ENCODE assay signal across 6 cellular contexts in the genomic region with DNA sequence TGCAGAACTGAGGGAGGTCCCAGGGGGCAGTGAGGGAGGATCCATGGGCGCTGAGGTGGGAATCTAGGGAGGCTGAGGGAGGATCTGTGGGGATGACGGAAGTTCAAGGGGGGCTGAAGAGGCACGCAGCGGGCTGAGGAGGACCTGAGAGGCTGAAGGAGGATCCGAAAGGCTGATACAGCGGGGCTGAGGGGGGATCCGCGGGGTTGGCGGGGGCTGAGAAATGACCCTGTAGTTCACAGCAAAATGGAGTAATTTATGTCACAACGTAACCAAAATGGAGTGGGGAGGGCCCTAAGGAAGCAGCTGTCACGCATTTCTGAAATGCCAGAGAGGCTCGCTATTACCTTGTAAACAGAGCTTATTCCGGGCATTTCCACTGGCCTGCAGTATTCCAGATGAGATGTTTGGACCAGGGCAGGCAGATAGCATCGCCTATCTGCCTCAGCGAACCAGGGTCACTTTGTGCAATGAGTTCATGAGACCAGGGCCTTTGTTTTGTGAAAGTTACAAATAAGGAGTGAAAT. TPM values are rescaled to one million over a fixed set of nuclear protein-coding genes. Genes with fewer than 3 reads are reported as not detected.
DNase-seq lines count a peak whose midpoint lies in the region; ATAC-seq and TF ChIP-seq lines count a peak whose summit lies in the region.

No MANE protein-coding gene starts in this region.

- no peaks in the 10 kb centered on the region for H3K27me3 ChIP-seq in OCI-LY1 (ENCODE audit: insufficient read depth, low read length)
- H3K27me3 ChIP-seq in hepatocyte, result no peaks in the 10 kb centered on the region

- no peak overlapping the region for H3K27ac ChIP-seq in OCI-LY1 (ENCODE audit: low read depth, low read length, poor library complexity, severe bottlenecking)
- H3K27ac ChIP-seq in hepatocyte, result peak overlapping the region; percentile 93

- H3K4me2 ChIP-seq in OCI-LY1 (ENCODE audit: low read length) (peak overlapping the region; percentile 100), hepatocyte (peak overlapping the region; percentile 80)

- H3K4me1 ChIP-seq in OCI-LY1 (ENCODE audit: insufficient read depth, low read length, severe bottlenecking), result peaks cover 25% of the 10 kb centered on the region
- peaks cover 12% of the 10 kb centered on the region for H3K4me1 ChIP-seq in hepatocyte (ENCODE audit: insufficient read depth)

- no peaks in the 10 kb centered on the region for H4K20me1 ChIP-seq in OCI-LY1 (ENCODE audit: insufficient read depth, low read length)
- H4K20me1 ChIP-seq in hepatocyte (ENCODE audit: insufficient read depth, poor library complexity, severe bottlenecking), result no peaks in the 10 kb centered on the region

- H3K4me3 ChIP-seq in OCI-LY1 (ENCODE audit: low read depth, low read length, poor library complexity, severe bottlenecking) (peak overlapping the region; percentile 100), hepatocyte (peak overlapping the region; percentile 63)

- peaks cover 6% of the 10 kb centered on the region for H3K4me1 Mint-ChIP-seq in type B pancreatic cell (ENCODE audit: unreplicated experiment)

- H2AFZ ChIP-seq in OCI-LY1 (ENCODE audit: low read length) (peak overlapping the region; percentile 6), hepatocyte (peak overlapping the region; percentile 55)

- no peak for ATAC-seq in GM21786 (IDR thresholded peaks at IDR 0.05; ENCODE audit: unreplicated experiment)

- H3K9me3 ChIP-seq in OCI-LY1 (ENCODE audit: low read length) (no peaks in the 10 kb centered on the region), hepatocyte (ENCODE audit: low read depth) (no peaks in the 10 kb centered on the region)

- TF ChIP-seq CTCF in OCI-LY1 (IDR thresholded peaks at IDR 0.05; ENCODE audit: low read length) (no peak), hepatocyte (IDR thresholded peaks at IDR 0.05; ENCODE audit: poor library complexity) (no peak), type B pancreatic cell (conservative IDR thresholded peaks at IDR 0.05) (no peak)

- peak overlapping the region; percentile 98 for H3K27ac Mint-ChIP-seq in type B pancreatic cell

- no peaks in the 10 kb centered on the region for H3K9me2 ChIP-seq in OCI-LY1 (ENCODE audit: low read depth, low read length)
- no peaks in the 10 kb centered on the region for H3K9me2 ChIP-seq in hepatocyte (replicated peaks; ENCODE audit: insufficient read depth)

- WGBS in hepatocyte (ENCODE audit: low lambda C conversion rate, missing lambda C conversion rate), result 25% methylated on average over 13 of the region's 15 CpGs

- H3K27me3 Mint-ChIP-seq in type B pancreatic cell, result no peaks in the 10 kb centered on the region

- H3K4me3 Mint-ChIP-seq in type B pancreatic cell, result peak overlapping the region; percentile 96

- H3K36me3 ChIP-seq in OCI-LY1 (ENCODE audit: insufficient read depth, low read length), result peaks cover 28% of the 10 kb centered on the region; the same call in 1 of the 2 replicates
- H3K36me3 ChIP-seq in hepatocyte (replicated peaks; ENCODE audit: insufficient read depth, low read depth), result no peaks in the 10 kb centered on the region

- DNase-seq in ELR (ENCODE audit: low read depth) (peak; percentile 43), hepatocyte (ENCODE audit: low spot score) (peak; percentile 71), type B pancreatic cell (ENCODE audit: extremely low spot score, unreplicated experiment) (no peak)
- no peak for DNase-seq in activated CD4-positive, alpha-beta T cell treated with anti-CD3 and anti-CD28 coated beads, Interleukin-2, amount 50 U/mL, for 4 hours

- H3K79me2 ChIP-seq in OCI-LY1 (ENCODE audit: insufficient read depth, low read length) (peaks cover 8% of the 10 kb centered on the region), hepatocyte (peaks cover 13% of the 10 kb centered on the region)

- peak overlapping the region; percentile 66 for H3K9ac ChIP-seq in OCI-LY1 (ENCODE audit: low read length)

- H3K9me3 Mint-ChIP-seq in type B pancreatic cell, result no peaks in the 10 kb centered on the region

- H3K36me3 Mint-ChIP-seq in type B pancreatic cell, result no peaks in the 10 kb centered on the region

- no peaks in the 10 kb centered on the region for H3F3A ChIP-seq in OCI-LY1 (ENCODE audit: insufficient read depth, low read length)

RNA-seq across cellular contexts. Expression of a gene that starts 0.9 kb away (rescaled TPM):
- total RNA-seq in hepatocyte (59.6 and 64.8 TPM in 2 replicates), type B pancreatic cell (ENCODE audit: low replicate concordance) (47.4 and 58.8 TPM in 2 replicates)
- polyA plus RNA-seq in hepatocyte, result 122 and 130 TPM in 2 replicates

RNA-seq across cellular contexts. Expression of a gene that starts 6.9 kb away (rescaled TPM):
- total RNA-seq in hepatocyte, result 8.3 and 12.3 TPM in 2 replicates
- polyA plus RNA-seq in hepatocyte, result 24.6 and 31.6 TPM in 2 replicates
- total RNA-seq in type B pancreatic cell (ENCODE audit: low replicate concordance), result 16.9 and 23.3 TPM in 2 replicates

RNA-seq across cellular contexts. Expression of a gene that starts 27.5 kb away (rescaled TPM):
- total RNA-seq in hepatocyte (249 and 250 TPM in 2 replicates), type B pancreatic cell (ENCODE audit: low replicate concordance) (288 and 401 TPM in 2 replicates)
- polyA plus RNA-seq in hepatocyte, result 594 and 609 TPM in 2 replicates

RNA-seq across cellular contexts. Expression of a gene that starts 30.1 kb away (rescaled TPM):
- total RNA-seq in hepatocyte, result 157 and 158 TPM in 2 replicates
- 306 and 368 TPM in 2 replicates for polyA plus RNA-seq in hepatocyte
- total RNA-seq in type B pancreatic cell (ENCODE audit: low replicate concordance), result 133 and 174 TPM in 2 replicates

RNA-seq across cellular contexts. Expression of a gene that starts 39.7 kb away (rescaled TPM):
- total RNA-seq in hepatocyte (0.80 and 1.6 TPM in 2 replicates), type B pancreatic cell (ENCODE audit: low replicate concordance) (0.76 and 1.3 TPM in 2 replicates)
- polyA plus RNA-seq in hepatocyte, result 0.40 and 0.63 TPM in 2 replicates

Comparison
In these comparisons a context has a peak if more than half of its experiments do, and no peak if none do; other contexts are left out.
1. DNase-seq: peak in ELR (single experiment) and hepatocyte (single experiment); none in type B pancreatic cell (single experiment) and activated CD4-positive, alpha-beta T cell treated with anti-CD3 and anti-CD28 coated beads, Interleukin-2, amount 50 U/mL, for 4 hours (0 of 2).